In the genomic region with DNA sequence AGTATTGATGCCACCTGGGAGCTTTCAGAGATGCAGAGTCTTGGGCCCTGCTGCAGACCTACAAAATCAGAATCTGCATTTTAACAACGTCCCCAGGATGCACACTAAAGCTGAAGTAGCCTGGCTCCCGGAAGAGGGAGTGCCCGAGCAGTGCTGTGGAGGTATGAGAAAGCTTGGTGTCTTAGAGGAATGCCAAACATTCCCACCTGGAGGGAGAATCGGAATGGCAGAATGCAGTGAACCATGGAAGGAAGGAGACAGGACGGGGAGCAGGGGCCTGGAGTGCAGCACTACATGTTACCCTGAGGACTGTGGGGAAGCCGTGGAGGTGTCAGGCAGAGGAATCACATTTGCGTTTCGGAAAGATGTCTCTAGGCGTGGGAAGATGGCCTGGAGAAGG, we compare ENCODE assay signal across 31 cellular contexts.
A peak's percentile ranks its signal among the peaks of the same experiment; 100 is the strongest.
DNase-seq lines count a peak whose midpoint lies in the region; ATAC-seq and TF ChIP-seq lines count a peak whose summit lies in the region.
"Had no signal": no experiment of that assay in that cellular context is flagged by ENCODE, and none has a peak within 500 bp of the region (broad histone marks: within the 10 kb centered on the region; RNA-seq: fewer than 3 reads in every experiment).

No MANE protein-coding gene starts in this region.

- H3K4me3 Mint-ChIP-seq in CD8-positive, alpha-beta T cell: no peak overlapping the region
- no peak overlapping the region for H3K4me3 Mint-ChIP-seq in naive thymus-derived CD4-positive, alpha-beta T cell
- H3K4me3 Mint-ChIP-seq in activated T-helper 17 cell treated with anti-CD3 and anti-CD28 coated beads, Interleukin-2, amount 50 U/mL, for 72 hours: no peak overlapping the region
- H3K4me3 Mint-ChIP-seq: brain; memory B cell; stimulated activated naive B cell treated with anti-CD40 and anti-IgM and Interleukin-4, amounts not matched to agents 10 μg/mL and 1 μg/mL and 100 μg/mL, for 72 hours had no signal

- H3K27me3 ChIP-seq in CD8-positive, alpha-beta T cell (ENCODE audit: insufficient read depth, low read length): no peaks in the 10 kb centered on the region
- no peaks in the 10 kb centered on the region for H3K27me3 ChIP-seq in naive thymus-derived CD4-positive, alpha-beta T cell (ENCODE audit: control insufficient read depth in 2 of 2, insufficient read depth in 2 of 2, low read length in 2 of 2)
- H3K27me3 ChIP-seq in left ventricle myocardium inferior (ENCODE audit: low read depth) (peaks cover 24% of the 10 kb centered on the region), prostate gland (replicated peaks; ENCODE audit: insufficient read depth) (no peaks in the 10 kb centered on the region)
- H3K27me3 ChIP-seq: esophagus muscularis mucosa, hepatocyte, ovary, right atrium auricular region, spleen, suprapubic skin had no signal

- H3K4me1 Mint-ChIP-seq in CD8-positive, alpha-beta T cell (ENCODE audit: low read depth): peaks cover 56% of the 10 kb centered on the region
- H3K4me1 Mint-ChIP-seq in naive thymus-derived CD4-positive, alpha-beta T cell: peaks cover 16 to 52% (median 40%) of the 10 kb centered on the region in 7 donors
- H3K4me1 Mint-ChIP-seq in activated T-helper 17 cell treated with anti-CD3 and anti-CD28 coated beads, Interleukin-2, amount 50 U/mL, for 72 hours: no peaks in the 10 kb centered on the region
- H3K4me1 Mint-ChIP-seq: memory B cell; stimulated activated naive B cell treated with anti-CD40 and anti-IgM and Interleukin-4, amounts not matched to agents 10 μg/mL and 1 μg/mL and 100 μg/mL, for 72 hours had no signal

- no peak overlapping the region for H3K4me3 ChIP-seq in CD8-positive, alpha-beta T cell (ENCODE audit: low read depth, low read length)
- H3K4me3 ChIP-seq in naive thymus-derived CD4-positive, alpha-beta T cell (ENCODE audit: low read length): no peak overlapping the region
- H3K4me3 ChIP-seq in left ventricle myocardium inferior (no peak overlapping the region), prostate gland (no peak overlapping the region)
- H3K4me3 ChIP-seq: esophagus muscularis mucosa, GM12878, hepatocyte, ovary, right atrium auricular region, SK-N-MC, spleen, suprapubic skin had no signal

- no peak for TF ChIP-seq POLR2A in prostate gland (IDR thresholded peaks at IDR 0.05)

- TF ChIP-seq EP300 in Ishikawa (IDR thresholded peaks at IDR 0.05; ENCODE audit: borderline replicate concordance): peak; percentile 76; the same call in 1 of the 2 replicates

- intact Hi-C loops in CD8-positive, alpha-beta T cell (cut with DNase I, micrococcal nuclease): no loop called here
- intact Hi-C loops in naive thymus-derived CD4-positive, alpha-beta T cell (cut with micrococcal nuclease): loop anchor here in 1 of 2 donors (10.0 kb wide), 1 partner anchor 811 kb away; the partner anchor contains the start of gene ELMO1
- intact Hi-C loops in left ventricle myocardium inferior (cut with micrococcal nuclease): no loop called here
- intact Hi-C loops in prostate gland (cut with DNase I): no loop called here

- H3K4me1 ChIP-seq in CD8-positive, alpha-beta T cell (ENCODE audit: insufficient read depth, low read length): peaks cover 32% of the 10 kb centered on the region
- peaks cover 13 to 28% of the 10 kb centered on the region in 2 donors for H3K4me1 ChIP-seq in naive thymus-derived CD4-positive, alpha-beta T cell (ENCODE audit: control insufficient read depth in 2 of 2, insufficient read depth in 2 of 2, low read length in 2 of 2)
- H3K4me1 ChIP-seq in left ventricle myocardium inferior: no peaks in the 10 kb centered on the region
- H3K4me1 ChIP-seq in prostate gland (replicated peaks): no peaks in the 10 kb centered on the region
- H3K4me1 ChIP-seq: esophagus muscularis mucosa, right atrium auricular region, suprapubic skin had no signal

- POLR2A ChIA-PET in CD8-positive, alpha-beta T cell (lab: Charles Lee): interaction anchor here (1.2 kb wide), 1 partner anchor 12 kb away, joined by 5 read pairs; no protein-coding TSS in a partner anchor
- POLR2A ChIA-PET in naive thymus-derived CD4-positive, alpha-beta T cell (lab: Charles Lee): interaction anchor here (0.9 to 1.4 kb wide), 2 partner anchors 14 to 22 kb away, joined by 3 read pairs; no protein-coding TSS in a partner anchor

- ATAC-seq in CD8-positive, alpha-beta T cell: no peak
- ATAC-seq in naive thymus-derived CD4-positive, alpha-beta T cell: no peak
- no peak for ATAC-seq in activated T-helper 17 cell treated with anti-CD3 and anti-CD28 coated beads, Interleukin-2, amount 50 U/mL, for 72 hours (replicated peaks)
- ATAC-seq: GM12878; left cardiac atrium; stimulated activated naive B cell treated with anti-CD40 and anti-IgM and Interleukin-4, amounts not matched to agents 10 μg/mL and 1 μg/mL and 100 μg/mL, for 72 hours had no signal

- WGBS in prostate gland: 87% methylated on average over 9 of the region's 9 CpGs

- TF ChIP-seq RAD21 in Ishikawa (IDR thresholded peaks at IDR 0.05; ENCODE audit: low read depth): peak; percentile 58

- H3K36me3 Mint-ChIP-seq in CD8-positive, alpha-beta T cell: peaks cover 89% of the 10 kb centered on the region
- peaks cover 5 to 49% (median 32%) of the 10 kb centered on the region in 5 donors for H3K36me3 Mint-ChIP-seq in naive thymus-derived CD4-positive, alpha-beta T cell
- no peaks in the 10 kb centered on the region for H3K36me3 Mint-ChIP-seq in activated T-helper 17 cell treated with anti-CD3 and anti-CD28 coated beads, Interleukin-2, amount 50 U/mL, for 72 hours (ENCODE audit: low read depth)
- H3K36me3 Mint-ChIP-seq: brain; memory B cell; stimulated activated naive B cell treated with anti-CD40 and anti-IgM and Interleukin-4, amounts not matched to agents 10 μg/mL and 1 μg/mL and 100 μg/mL, for 72 hours had no signal

- no peaks in the 10 kb centered on the region for H3K9me3 ChIP-seq in CD8-positive, alpha-beta T cell (ENCODE audit: low read length)
- H3K9me3 ChIP-seq in naive thymus-derived CD4-positive, alpha-beta T cell (ENCODE audit: control insufficient read depth in 2 of 3, low read length in 3 of 3): no peaks in the 10 kb centered on the region
- H3K9me3 ChIP-seq in left ventricle myocardium inferior (replicated peaks) (no peaks in the 10 kb centered on the region), prostate gland (no peaks in the 10 kb centered on the region)
- H3K9me3 ChIP-seq: esophagus muscularis mucosa, ovary, right atrium auricular region, spleen, suprapubic skin had no signal

- H3K9me3 Mint-ChIP-seq in CD8-positive, alpha-beta T cell: no peaks in the 10 kb centered on the region
- H3K9me3 Mint-ChIP-seq in naive thymus-derived CD4-positive, alpha-beta T cell: no peaks in the 10 kb centered on the region
- no peaks in the 10 kb centered on the region for H3K9me3 Mint-ChIP-seq in activated T-helper 17 cell treated with anti-CD3 and anti-CD28 coated beads, Interleukin-2, amount 50 U/mL, for 72 hours
- H3K9me3 Mint-ChIP-seq: brain; memory B cell; stimulated activated naive B cell treated with anti-CD40 and anti-IgM and Interleukin-4, amounts not matched to agents 10 μg/mL and 1 μg/mL and 100 μg/mL, for 72 hours had no signal

- no peak for TF ChIP-seq CTCF in CD8-positive, alpha-beta T cell (IDR thresholded peaks at IDR 0.05)
- no peak for TF ChIP-seq CTCF in left ventricle myocardium inferior (IDR thresholded peaks at IDR 0.05; ENCODE audit: borderline replicate concordance)
- no peak for TF ChIP-seq CTCF in prostate gland (IDR thresholded peaks at IDR 0.05)

- no peaks in the 10 kb centered on the region for H3K27me3 Mint-ChIP-seq in CD8-positive, alpha-beta T cell (ENCODE audit: low read depth)
- H3K27me3 Mint-ChIP-seq in naive thymus-derived CD4-positive, alpha-beta T cell: no peaks in the 10 kb centered on the region
- H3K27me3 Mint-ChIP-seq in activated T-helper 17 cell treated with anti-CD3 and anti-CD28 coated beads, Interleukin-2, amount 50 U/mL, for 72 hours: no peaks in the 10 kb centered on the region
- H3K27me3 Mint-ChIP-seq: stimulated activated naive B cell treated with anti-CD40 and anti-IgM and Interleukin-4, amounts not matched to agents 10 μg/mL and 1 μg/mL and 100 μg/mL, for 72 hours had no signal

- CTCF ChIA-PET in CD8-positive, alpha-beta T cell (lab: Charles Lee): no interaction called here
- CTCF ChIA-PET in naive thymus-derived CD4-positive, alpha-beta T cell (lab: Charles Lee): no interaction called here

- DNase-seq in CD8-positive, alpha-beta T cell: no peak
- DNase-seq in iPS DF 19.7 (ENCODE audit: low read depth, low spot score) (peak; percentile 85), left ventricle myocardium inferior (no peak), prostate gland (ENCODE audit: low spot score) (no peak)
- no peak for DNase-seq in naive thymus-derived CD4-positive, alpha-beta T cell
- DNase-seq in stimulated activated CD4-positive, alpha-beta T cell treated with anti-CD3 and anti-CD28 coated beads, Interleukin-2, amount 100 ng/mL, for 48 hours: no peak
- DNase-seq: activated CD4-positive, alpha-beta T cell treated with anti-CD3 and anti-CD28 coated beads, Interleukin-2, amount 50 U/mL, for 48 hours; activated CD4-positive, CD25-positive, alpha-beta regulatory T cell; activated effector memory CD4-positive, alpha-beta T cell treated with anti-CD3 and anti-CD28 coated beads, Interleukin-2, amount 50 U/mL, for 16 hours; activated T-cell treated with anti-CD3 and anti-CD28 coated beads for 4 hours; COR-L47; effector CD8-positive, alpha-beta T cell; IMR-90; left cardiac atrium; NCI-H1105; NCI-H774; ovary; spleen; stimulated activated CD4-positive, alpha-beta T cell treated with anti-CD3 and anti-CD28 coated beads, Interleukin-4, amount 100 ng/mL, for 24 hours; stimulated activated naive B cell treated with anti-CD40 and anti-IgM and Interleukin-4, amounts not matched to agents 10 μg/mL and 1 μg/mL and 100 μg/mL, for 72 hours; T1000 had no signal

- peaks cover 6% of the 10 kb centered on the region for H3K36me3 ChIP-seq in CD8-positive, alpha-beta T cell (ENCODE audit: insufficient read depth, low read length)
- peaks cover 0 to 29% (median 6%) of the 10 kb centered on the region in 3 experiments for H3K36me3 ChIP-seq in naive thymus-derived CD4-positive, alpha-beta T cell (ENCODE audit: control insufficient read depth in 2 of 3, insufficient read depth in 3 of 3, low read length in 3 of 3)
- H3K36me3 ChIP-seq in left ventricle myocardium inferior (no peaks in the 10 kb centered on the region), prostate gland (no peaks in the 10 kb centered on the region)
- H3K36me3 ChIP-seq: esophagus muscularis mucosa, ovary, right atrium auricular region, suprapubic skin had no signal

- H3K27ac ChIP-seq in CD8-positive, alpha-beta T cell (ENCODE audit: low read depth, low read length): no peak overlapping the region
- no peak overlapping the region for H3K27ac ChIP-seq in naive thymus-derived CD4-positive, alpha-beta T cell (ENCODE audit: low read depth, low read length)
- H3K27ac ChIP-seq in left ventricle myocardium inferior (replicated peaks) (no peak overlapping the region), prostate gland (no peak overlapping the region)
- H3K27ac ChIP-seq: esophagus muscularis mucosa, hepatocyte, ovary, right atrium auricular region, SK-N-MC, spleen, suprapubic skin had no signal

- peak overlapping the region; percentile 75 for H3K27ac Mint-ChIP-seq in CD8-positive, alpha-beta T cell
- H3K27ac Mint-ChIP-seq in naive thymus-derived CD4-positive, alpha-beta T cell: peak overlapping the region in 6 of 9 donors; percentile 6 to 88 (median 55)
- no peak overlapping the region for H3K27ac Mint-ChIP-seq in activated T-helper 17 cell treated with anti-CD3 and anti-CD28 coated beads, Interleukin-2, amount 50 U/mL, for 72 hours
- H3K27ac Mint-ChIP-seq: memory B cell; stimulated activated naive B cell treated with anti-CD40 and anti-IgM and Interleukin-4, amounts not matched to agents 10 μg/mL and 1 μg/mL and 100 μg/mL, for 72 hours had no signal
